In the genomic region with DNA sequence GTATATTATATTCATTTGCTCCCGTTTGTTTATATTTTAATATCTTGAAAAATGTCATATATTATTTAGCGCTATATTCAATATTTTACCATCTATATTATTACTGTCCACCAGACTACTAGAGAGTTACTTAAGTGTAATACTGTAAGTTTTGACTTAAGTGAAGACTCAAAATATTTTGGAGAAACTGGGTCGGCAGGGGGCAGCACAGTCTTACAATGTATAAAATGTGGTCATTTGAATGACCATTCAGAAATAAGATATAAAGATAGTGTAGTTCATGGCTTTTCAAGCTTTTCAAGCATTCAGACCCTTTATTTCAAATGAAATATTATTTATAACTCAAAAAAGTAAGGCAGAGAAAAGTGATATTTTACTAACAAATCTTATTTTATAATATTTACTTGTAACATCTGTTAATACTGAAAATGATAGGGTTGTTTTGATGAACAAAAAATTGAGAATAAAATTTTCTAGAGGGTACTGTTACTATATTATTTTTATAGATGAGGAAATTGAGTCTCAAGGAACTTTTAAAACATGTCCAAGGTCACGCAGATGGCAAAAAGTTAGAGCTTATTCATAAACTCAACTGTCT, we compare ENCODE assay signal across 8 cellular contexts.
DNase-seq lines count a peak whose midpoint lies in the region; ATAC-seq and TF ChIP-seq lines count a peak whose summit lies in the region.

No MANE protein-coding gene starts in this region.

- H3K36me3 ChIP-seq in RWPE2 (ENCODE audit: low read depth), result no peaks in the 10 kb centered on the region

- no peak overlapping the region for H3K27ac ChIP-seq in RWPE2 (ENCODE audit: poor library complexity, severe bottlenecking)

- no peaks in the 10 kb centered on the region for H3K4me1 ChIP-seq in RWPE2 (ENCODE audit: insufficient read depth, poor library complexity, severe bottlenecking)

- peak; percentile 69 for TF ChIP-seq CTCF in RWPE2 (IDR thresholded peaks at IDR 0.05; ENCODE audit: poor library complexity, severe bottlenecking)
- TF ChIP-seq CTCF in astrocyte of the spinal cord (IDR thresholded peaks at IDR 0.05; ENCODE audit: low read depth, low read length), result peak; percentile 52

- no peaks in the 10 kb centered on the region for H3K9me3 ChIP-seq in RWPE2 (ENCODE audit: severe bottlenecking)

- no peak overlapping the region for H3K4me3 ChIP-seq in RWPE2 (ENCODE audit: severe bottlenecking)
- no peak overlapping the region for H3K4me3 ChIP-seq in astrocyte of the spinal cord (ENCODE audit: low read depth, low read length)

- no peaks in the 10 kb centered on the region for H3K27me3 ChIP-seq in RWPE2 (ENCODE audit: insufficient read depth, poor library complexity, severe bottlenecking)

- no peak for ATAC-seq in RWPE2 (ENCODE audit: low read depth)
- ATAC-seq in HG02798 (IDR thresholded peaks at IDR 0.05; ENCODE audit: poor library complexity, unreplicated experiment), result no peak

- in situ Hi-C loops in astrocyte of the spinal cord (cut with HindIII; ENCODE audit: low sequenced_read_pairs), result no loop called here

- peak; percentile 69 for DNase-seq in EL
- DNase-seq in KG1 (lab: John Stamatoyannopoulos, UW), result peak; percentile 27
- DNase-seq in RWPE2 (ENCODE audit: low spot score), result no peak
- peak; percentile 89 for DNase-seq in astrocyte of the spinal cord (ENCODE audit: low read depth, low spot score)
- peak; percentile 50 for DNase-seq in iPS-NIHi11 (ENCODE audit: low spot score)
- DNase-seq in stimulated activated CD4-positive, alpha-beta T cell treated with anti-CD3 and anti-CD28 coated beads, Interleukin-12 subunit alpha, Interleukin-12 subunit beta, amount 100 ng/mL, for 48 hours (ENCODE audit: low read depth in 2 of 3, low spot score in 1 of 3), result peak; percentile 29 to 49 (median 42)
- no peak for DNase-seq in central memory CD4-positive, alpha-beta T cell

Comparison
In these comparisons a context has a peak if more than half of its experiments do, and no peak if none do; other contexts are left out.
1. DNase-seq: peak in EL (single experiment), KG1 (single experiment), astrocyte of the spinal cord (single experiment), iPS-NIHi11 (single experiment) and stimulated activated CD4-positive, alpha-beta T cell treated with anti-CD3 and anti-CD28 coated beads, Interleukin-12 subunit alpha, Interleukin-12 subunit beta, amount 100 ng/mL, for 48 hours (3 of 3); none in RWPE2 (single experiment) and central memory CD4-positive, alpha-beta T cell (single experiment).